29 cellular contexts compared by ENCODE assay signal in the genomic region with DNA sequence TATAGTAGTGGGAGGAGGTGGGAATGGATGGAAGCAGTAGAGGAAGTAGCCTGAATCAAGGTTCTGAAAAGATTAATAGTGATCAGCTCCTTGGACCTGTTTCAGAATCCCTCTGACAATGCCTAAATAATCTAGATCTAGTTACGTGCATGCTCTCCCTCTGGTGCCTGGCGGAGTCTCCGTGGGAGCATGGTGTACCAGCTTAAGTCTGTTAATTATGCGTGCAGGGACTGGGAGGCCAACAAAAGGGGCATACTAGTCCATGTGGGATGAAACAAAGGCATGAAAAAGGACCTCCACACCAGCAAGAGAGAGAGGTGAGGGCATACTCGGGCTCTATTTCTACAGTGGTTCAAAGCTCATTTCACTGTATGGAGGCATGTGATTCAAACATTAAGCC.
"Had no signal": no experiment of that assay in that cellular context is flagged by ENCODE, and none has a peak within 500 bp of the region (broad histone marks: within the 10 kb centered on the region; RNA-seq: fewer than 3 reads in every experiment).

No MANE protein-coding gene starts in this region.

- H3K4me2 ChIP-seq: smooth muscle cell had no signal

- H3K27me3 Mint-ChIP-seq: activated B cell treated with CpG ODN at 0.5 μM for 24 hours, type B pancreatic cell had no signal

- FAIRE-seq: bronchial epithelial cell had no signal

- H3K36me3 ChIP-seq: colonic mucosa, esophagus squamous epithelium, heart right ventricle, sigmoid colon had no signal

- H3K4me3 ChIP-seq: colonic mucosa, dorsolateral prefrontal cortex, esophagus squamous epithelium, heart right ventricle, sigmoid colon, smooth muscle cell, testis had no signal

- H3K4me1 Mint-ChIP-seq: activated B cell treated with CpG ODN at 0.5 μM for 24 hours; activated naive CD8-positive, alpha-beta T cell treated with anti-CD3 and anti-CD28 coated beads for 36 hours; nephron had no signal

- H3K36me3 Mint-ChIP-seq: activated naive CD8-positive, alpha-beta T cell treated with anti-CD3 and anti-CD28 coated beads for 36 hours; type B pancreatic cell had no signal

- H3K27ac Mint-ChIP-seq: activated B cell treated with CpG ODN at 0.5 μM for 24 hours; activated CD4-positive, alpha-beta T cell treated with anti-CD3 and anti-CD28 coated beads for 36 hours; activated naive CD8-positive, alpha-beta T cell treated with anti-CD3 and anti-CD28 coated beads for 36 hours; activated T-helper 2 cell treated with anti-CD3 and anti-CD28 coated beads, Interferon-gamma antibody, Interleukin-2, Interleukin-4, amounts not matched to agents 10 μg/mL and 5 μg/mL and 100 μg/mL, durations not matched to agents 14 hours and 24 hours and 36 hours; nephron; T-helper 1 cell treated with Interleukin-12 subunit alpha and Interleukin-12 subunit beta and Interleukin-4 antibody, amounts not matched to agents 30 μg/mL and 1 μg/mL, for 36 hours; type B pancreatic cell had no signal

- H3K9me3 ChIP-seq: colonic mucosa, esophagus squamous epithelium, heart right ventricle, sigmoid colon, testis had no signal

- H3K27ac ChIP-seq: colonic mucosa, dorsolateral prefrontal cortex, esophagus squamous epithelium, heart right ventricle, sigmoid colon, testis had no signal

- H3K9me3 Mint-ChIP-seq: activated B cell treated with CpG ODN at 0.5 μM for 24 hours; activated naive CD8-positive, alpha-beta T cell treated with anti-CD3 and anti-CD28 coated beads for 36 hours; activated T-cell treated with anti-CD3 and anti-CD28 coated beads, Interleukin-2, amount 50 U/mL, for 4 hours; activated T-helper 2 cell treated with anti-CD3 and anti-CD28 coated beads, Interferon-gamma antibody, Interleukin-2, Interleukin-4, amounts not matched to agents 10 μg/mL and 5 μg/mL and 100 μg/mL, durations not matched to agents 14 hours and 24 hours and 36 hours; nephron; T-helper 1 cell treated with Interleukin-12 subunit alpha and Interleukin-12 subunit beta and Interleukin-4 antibody, amounts not matched to agents 30 μg/mL and 1 μg/mL, for 36 hours; type B pancreatic cell had no signal

- H3K4me1 ChIP-seq: colonic mucosa, esophagus squamous epithelium, heart right ventricle, sigmoid colon, testis had no signal

- DNase-seq: activated B cell treated with CpG ODN at 0.5 μM for 24 hours; activated CD4-positive, alpha-beta T cell treated with anti-CD3 and anti-CD28 coated beads for 36 hours; activated CD4-positive, alpha-beta T cell treated with anti-CD3 and anti-CD28 coated beads, Interleukin-2, amount 50 U/mL, for 4 hours; activated CD8-positive, alpha-beta memory T cell treated with anti-CD3 and anti-CD28 coated beads for 24 hours; activated CD8-positive, alpha-beta memory T cell treated with anti-CD3 and anti-CD28 coated beads, Interleukin-2, amount 50 U/mL, for 48 hours; activated naive CD4-positive, alpha-beta T cell treated with Interleukin-2 at 50 U/mL for 16 hours; activated naive CD8-positive, alpha-beta T cell treated with anti-CD3 and anti-CD28 coated beads for 36 hours; activated T-cell treated with anti-CD3 and anti-CD28 coated beads, Interleukin-2, amount 50 U/mL, for 4 hours; colonic mucosa; dorsolateral prefrontal cortex; esophagus squamous epithelium; heart right ventricle; kidney glomerular epithelial cell; left ventricle myocardium superior; mammary epithelial cell; midbrain; occipital lobe; sigmoid colon; stimulated activated CD4-positive, alpha-beta T cell treated with anti-CD3 and anti-CD28 coated beads, Interleukin-2, amount 100 ng/mL, for 48 hours; stimulated activated CD8-positive, alpha-beta memory T cell treated with anti-CD3 and anti-CD28 coated beads, Interleukin-4, amount 100 ng/mL, for 48 hours; stimulated activated naive CD4-positive, alpha-beta T cell; T1000; testis had no signal

- H3K4me3 Mint-ChIP-seq: activated B cell treated with CpG ODN at 0.5 μM for 24 hours; activated CD4-positive, alpha-beta T cell treated with anti-CD3 and anti-CD28 coated beads for 36 hours; activated naive CD8-positive, alpha-beta T cell treated with anti-CD3 and anti-CD28 coated beads for 36 hours; activated T-cell treated with anti-CD3 and anti-CD28 coated beads, Interleukin-2, amount 50 U/mL, for 4 hours; nephron; T-helper 1 cell treated with Interleukin-12 subunit alpha and Interleukin-12 subunit beta and Interleukin-4 antibody, amounts not matched to agents 30 μg/mL and 1 μg/mL, for 36 hours; type B pancreatic cell had no signal

- H3K27me3 ChIP-seq: colonic mucosa, dorsolateral prefrontal cortex, esophagus squamous epithelium, sigmoid colon, testis had no signal
